ENCODE assay signal across 8 cellular contexts in the genomic region with DNA sequence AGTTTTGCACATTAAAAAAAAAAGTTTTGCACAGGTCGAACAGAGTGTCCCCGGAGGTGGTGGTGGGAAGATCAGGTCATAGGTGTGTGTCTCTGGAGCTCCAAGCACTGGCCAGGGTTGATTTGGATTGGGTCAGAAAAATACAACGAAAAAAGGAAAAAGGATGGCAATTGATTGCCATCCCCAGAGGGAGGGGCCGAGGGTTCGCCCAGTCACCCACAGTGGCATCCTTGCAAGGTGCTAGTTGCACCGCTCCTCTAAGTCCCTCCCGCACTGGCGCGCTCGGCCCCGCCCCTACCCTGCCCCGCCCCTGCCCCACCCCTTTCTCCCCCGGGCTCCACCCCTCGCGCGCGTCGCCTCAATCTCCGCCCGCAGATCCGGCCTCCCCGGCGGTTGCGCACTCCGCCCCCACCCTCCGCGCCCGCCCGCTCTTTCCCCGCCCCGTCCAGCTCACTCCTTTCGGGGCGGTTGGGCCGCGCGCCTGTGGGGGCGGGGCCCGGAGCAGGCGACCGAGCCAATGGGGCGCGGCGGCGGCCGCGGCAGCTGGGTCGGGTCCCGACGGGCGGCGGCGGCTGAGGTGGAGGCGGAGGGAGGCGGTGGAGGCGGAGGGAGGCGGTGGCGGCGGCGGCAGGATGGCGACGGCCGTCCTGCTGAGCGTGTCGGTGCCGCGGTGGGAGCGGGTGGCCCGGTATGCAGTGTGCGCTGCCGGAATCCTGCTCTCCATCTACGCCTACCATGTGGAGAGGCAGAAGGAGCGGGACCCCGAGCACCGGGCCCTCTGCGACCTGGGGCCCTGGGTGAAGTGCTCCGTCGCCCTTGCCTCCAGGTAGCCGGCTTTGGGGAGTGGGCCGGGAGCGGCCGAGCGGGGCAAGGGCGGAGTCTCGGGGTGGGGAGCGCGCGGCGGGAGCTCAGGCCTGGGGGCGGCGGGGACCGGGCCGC. TPM values are rescaled to one million over a fixed set of nuclear protein-coding genes. Genes with fewer than 3 reads are reported as not detected.
DNase-seq lines count a peak whose midpoint lies in the region; ATAC-seq and TF ChIP-seq lines count a peak whose summit lies in the region.

No MANE protein-coding gene starts in this region.

- H3K36me3 Mint-ChIP-seq in Caco-2 (ENCODE audit: insufficient read depth, unreplicated experiment), result peaks cover 6% of the 10 kb centered on the region
- peaks cover 4% of the 10 kb centered on the region for H3K36me3 Mint-ChIP-seq in effector memory CD8-positive, alpha-beta T cell (ENCODE audit: insufficient read depth)

- H3K4me3 ChIP-seq in Caco-2 (ENCODE audit: low read depth, low read length) (peak overlapping the region; percentile 83), mesodermal cell (ENCODE audit: extremely low read depth, insufficient read depth, low read length, poor library complexity, severe bottlenecking) (peak overlapping the region; percentile 60)

- peak; percentile 94 for DNase-seq in Caco-2
- peak; percentile 47 for DNase-seq in HS-5 (ENCODE audit: low read depth)
- peak; percentile 61 for DNase-seq in NK-92 (lab: John Stamatoyannopoulos, UW; ENCODE audit: unreplicated experiment)
- peak; percentile 87 to 88 for DNase-seq in activated CD8-positive, alpha-beta memory T cell treated with anti-CD3 and anti-CD28 coated beads for 4 hours (ENCODE audit: low read depth in 2 of 2)
- peak; percentile 79 to 83 (median 83) for DNase-seq in effector memory CD8-positive, alpha-beta T cell
- peak; percentile 82 to 93 for DNase-seq in stimulated activated CD8-positive, alpha-beta memory T cell treated with anti-CD3 and anti-CD28 coated beads, Interleukin-15, amount 100 ng/mL, for 4 hours (ENCODE audit: low read depth in 2 of 2)

- CTCF ChIA-PET in Caco-2 (lab: Charles Lee), result interaction anchor here (1.2 to 1.4 kb wide), 2 partner anchors 31 to 87 kb away, joined by 3 to 4 read pairs; partner anchors contain the start of gene ERV3-1

- 0 to 2% methylated on average over 19 to 26 of the region's 92 CpGs for WGBS in mesodermal cell (ENCODE audit: insufficient coverage in 2 of 2), 2 experiments

- H3K9me3 ChIP-seq in Caco-2 (no peaks in the 10 kb centered on the region), mesodermal cell (ENCODE audit: control insufficient read depth, low read length) (no peaks in the 10 kb centered on the region)

- H3K27ac ChIP-seq in mesodermal cell (ENCODE audit: low read depth, low read length, severe bottlenecking), result peak overlapping the region; percentile 85

- H3K9me3 Mint-ChIP-seq in Caco-2 (ENCODE audit: unreplicated experiment), result no peaks in the 10 kb centered on the region
- H3K9me3 Mint-ChIP-seq in effector memory CD8-positive, alpha-beta T cell, result no peaks in the 10 kb centered on the region

- no peaks in the 10 kb centered on the region for H3K27me3 ChIP-seq in Caco-2 (replicated peaks; ENCODE audit: control insufficient read depth, insufficient read depth, low read length)

- intact Hi-C loops in Caco-2 (cut with micrococcal nuclease; ENCODE audit: unreplicated experiment), result loop anchor here (1.0 to 10.0 kb wide), 4 partner anchors 32 to 372 kb away; partner anchors contain the start of genes ERV3-1 and ZNF107

- no peaks in the 10 kb centered on the region for H3K27me3 Mint-ChIP-seq in Caco-2 (ENCODE audit: insufficient read depth, unreplicated experiment)
- H3K27me3 Mint-ChIP-seq in effector memory CD8-positive, alpha-beta T cell, result no peaks in the 10 kb centered on the region

- H3K4me3 Mint-ChIP-seq in Caco-2 (ENCODE audit: unreplicated experiment), result peak overlapping the region; percentile 89
- H3K4me3 Mint-ChIP-seq in effector memory CD8-positive, alpha-beta T cell, result peak overlapping the region; percentile 79 to 80

- peak overlapping the region; percentile 57 for H3K27ac Mint-ChIP-seq in Caco-2 (ENCODE audit: unreplicated experiment)
- peak overlapping the region; percentile 44 to 68 for H3K27ac Mint-ChIP-seq in effector memory CD8-positive, alpha-beta T cell

- H3K4me1 ChIP-seq in Caco-2, result 0 out of 2 replicates have a peak, but pooled peaks cover 3% of the 10 kb centered on the region
- no peaks in the 10 kb centered on the region for H3K4me1 ChIP-seq in mesodermal cell (ENCODE audit: control insufficient read depth, insufficient read depth, low read length, poor library complexity, severe bottlenecking)

- POLR2A ChIA-PET in Caco-2 (lab: Charles Lee), result interaction anchor here (0.6 to 1.3 kb wide), 3 partner anchors 11 to 235 kb away, joined by 3 to 13 read pairs (median 5); partner anchors contain the start of gene ERV3-1

- H3K36me3 ChIP-seq in Caco-2 (ENCODE audit: control insufficient read depth, insufficient read depth, low read length) (no peaks in the 10 kb centered on the region), mesodermal cell (ENCODE audit: control insufficient read depth, insufficient read depth, low read length) (no peaks in the 10 kb centered on the region)

- no peaks in the 10 kb centered on the region for H3K4me1 Mint-ChIP-seq in Caco-2 (ENCODE audit: low read depth, unreplicated experiment)
- H3K4me1 Mint-ChIP-seq in effector memory CD8-positive, alpha-beta T cell (ENCODE audit: low read depth in 2 of 2), result peaks cover 8 to 14% of the 10 kb centered on the region in 2 donors

- TF ChIP-seq CTCF in Caco-2 (IDR thresholded peaks at IDR 0.05; ENCODE audit: insufficient read depth in 1 of 2, low read depth in 1 of 2, low read length in 1 of 2, severe bottlenecking in 1 of 2, unreplicated experiment in 1 of 2), result no peak

- BruUV-seq in Caco-2 (replicated peaks; lab: Mats Ljungman, UMichigan), result no TSS peak

- ATAC-seq in GM21360 (IDR thresholded peaks at IDR 0.05; ENCODE audit: unreplicated experiment), result peak; percentile 89
- ATAC-seq in effector memory CD8-positive, alpha-beta T cell (replicated peaks), result peak; percentile 84

RNA-seq across cellular contexts. Expression of gene ERV3-1, which starts 31.5 kb away (rescaled TPM):
- total RNA-seq in Caco-2 (2022), result 10.9 and 13.5 TPM in 2 replicates
- polyA plus RNA-seq in mesodermal cell (2013, experiment 1 of 2), result 19.4 TPM
- polyA plus RNA-seq in mesodermal cell (2013, experiment 2 of 2), result 15.8 TPM

RNA-seq across cellular contexts. Expression of gene ZNF117, which starts 47.2 kb away (rescaled TPM):
- total RNA-seq in Caco-2 (2022), result 5.8 and 7.2 TPM in 2 replicates
- polyA plus RNA-seq in mesodermal cell (2013, experiment 1 of 2), result 17.4 TPM
- 21.2 TPM for polyA plus RNA-seq in mesodermal cell (2013, experiment 2 of 2)

Comparison
In these comparisons a context has a peak if more than half of its experiments do, and no peak if none do; other contexts are left out.
1. Peak in every context shown above with its lines: DNase-seq, ATAC-seq, H3K4me3 ChIP-seq and H3K27ac ChIP-seq.